Comparison of ENCODE assay signal across 8 cellular contexts in genomic region chr1:84504580-84505021, GRCh38. TPM values are rescaled to one million over a fixed set of nuclear protein-coding genes. Genes with fewer than 3 reads are reported as not detected.
DNase-seq lines count a peak whose midpoint lies in the region; ATAC-seq and TF ChIP-seq lines count a peak whose summit lies in the region.

No MANE protein-coding gene starts in this region.

- TF ChIP-seq CTCF in Panc1 (IDR thresholded peaks at IDR 0.05) (no peak), endothelial cell (IDR thresholded peaks at IDR 0.05; ENCODE audit: unreplicated experiment) (no peak)

- H3K27me3 Mint-ChIP-seq in activated CD4-positive, alpha-beta T cell treated with anti-CD3 and anti-CD28 coated beads, Interleukin-2, amount 10 ng/mL, durations not matched to agents 24 days and 14 days, result no peaks in the 10 kb centered on the region
- H3K27me3 Mint-ChIP-seq in endothelial cell (ENCODE audit: unreplicated experiment), result peaks cover 10% of the 10 kb centered on the region

- peak overlapping the region; percentile 75 for H3K4me2 ChIP-seq in neuronal stem cell (ENCODE audit: insufficient read depth, low read length, poor library complexity, severe bottlenecking)

- no peak overlapping the region for H2BK12ac ChIP-seq in neuronal stem cell (ENCODE audit: low read length)

- H3K4me3 ChIP-seq in Panc1 (ENCODE audit: low read depth in 2 of 2, low read length in 2 of 2) (peak overlapping the region; percentile 79 to 91), neuronal stem cell (ENCODE audit: low read length in 2 of 2) (peak overlapping the region in 1 of 2 donors; percentile 92)

- H3K27ac Mint-ChIP-seq in activated CD4-positive, alpha-beta T cell treated with anti-CD3 and anti-CD28 coated beads, Interleukin-2, amount 10 ng/mL, durations not matched to agents 24 days and 14 days, result peak overlapping the region; percentile 99
- peak overlapping the region; percentile 100 for H3K27ac Mint-ChIP-seq in endothelial cell (ENCODE audit: unreplicated experiment)

- H2BK120ac ChIP-seq in neuronal stem cell (ENCODE audit: low read depth, low read length), result no peak overlapping the region

- peak; percentile 62 for DNase-seq in activated CD4-positive, alpha-beta T cell treated with anti-CD3 and anti-CD28 coated beads, Interleukin-2, amount 10 ng/mL, durations not matched to agents 24 days and 14 days
- no peak for DNase-seq in activated CD4-positive, alpha-beta T cell treated with anti-CD3 and anti-CD28 coated beads for 4 hours
- DNase-seq in Panc1 (ENCODE audit: low read depth, low spot score) (no peak), endothelial cell (ENCODE audit: low spot score) (no peak), neuronal stem cell (ENCODE audit: low spot score) (no peak), NCI-H524 treated with DMSO at 0.1 percent for 48 hours (lab: John Stamatoyannopoulos, UW) (no peak), foreskin melanocyte (no peak)

- no peak overlapping the region for H3K9ac ChIP-seq in neuronal stem cell (ENCODE audit: low read depth, low read length, poor library complexity)

- no peak overlapping the region for H3K4ac ChIP-seq in neuronal stem cell (ENCODE audit: low read length)

- H4K91ac ChIP-seq in neuronal stem cell (ENCODE audit: low read depth, low read length, poor library complexity), result no peak overlapping the region

- peaks cover 21% of the 10 kb centered on the region for H3K36me3 ChIP-seq in Panc1 (ENCODE audit: control insufficient read depth, insufficient read depth, low read length)
- peaks cover 4 to 33% of the 10 kb centered on the region in 2 donors for H3K36me3 ChIP-seq in neuronal stem cell (replicated peaks in 1 of 2; ENCODE audit: control insufficient read depth in 2 of 2, insufficient read depth in 2 of 2, low read length in 2 of 2)

- H3K4me1 ChIP-seq in Panc1 (ENCODE audit: control insufficient read depth, insufficient read depth, low read length), result peaks cover 39% of the 10 kb centered on the region
- peaks cover 0 to 9% of the 10 kb centered on the region in 2 donors for H3K4me1 ChIP-seq in neuronal stem cell (ENCODE audit: control insufficient read depth in 2 of 2, insufficient read depth in 1 of 2, low read depth in 1 of 2, low read length in 2 of 2)

- H2BK5ac ChIP-seq in neuronal stem cell (ENCODE audit: low read length), result no peak overlapping the region

- no peak overlapping the region for H3K14ac ChIP-seq in neuronal stem cell (ENCODE audit: low read length)

- no peaks in the 10 kb centered on the region for H3K79me1 ChIP-seq in neuronal stem cell (ENCODE audit: low read depth, low read length)

- in situ Hi-C loops in Panc1 (cut with HindIII; ENCODE audit: low pct_unique_long_range_greater_than_20kb, low sequenced_read_pairs), result no loop called here

- peak overlapping the region; percentile 99 for H3K4me3 Mint-ChIP-seq in activated CD4-positive, alpha-beta T cell treated with anti-CD3 and anti-CD28 coated beads, Interleukin-2, amount 10 ng/mL, durations not matched to agents 24 days and 14 days
- peak overlapping the region; percentile 100 for H3K4me3 Mint-ChIP-seq in endothelial cell (ENCODE audit: unreplicated experiment)

- WGBS in neuronal stem cell (ENCODE audit: extremely low coverage in 2 of 2, insufficient read length in 2 of 2, insufficient replicate concordance in 1 of 2), 2 donors, result no CpG with 5 or more reads among the region's 6 CpGs

- CTCF ChIA-PET in Panc1 (lab: Charles Lee), result interaction anchor here (0.9 to 1.4 kb wide), 3 partner anchors 70 to 116 kb away, joined by 4 read pairs; partner anchors contain the start of gene CTBS

- POLR2A ChIA-PET in Panc1 (lab: Charles Lee), result interaction anchor here (0.7 to 1.5 kb wide), 3 partner anchors 9 to 254 kb away, joined by 3 to 6 read pairs (median 3); no protein-coding TSS in a partner anchor

- no peak overlapping the region for H4K8ac ChIP-seq in neuronal stem cell (ENCODE audit: low read depth, low read length)

- no peak for ATAC-seq in Panc1
- no peak for ATAC-seq in HG03442 (IDR thresholded peaks at IDR 0.05; ENCODE audit: unreplicated experiment)

- H3K9me3 ChIP-seq in Panc1 (ENCODE audit: control insufficient read depth, insufficient read depth, low read depth, low read length) (peaks cover 4% of the 10 kb centered on the region; the same call in 1 of the 2 replicates), neuronal stem cell (replicated peaks in 1 of 2; ENCODE audit: control insufficient read depth in 2 of 2, insufficient read depth in 1 of 2, low read depth in 1 of 2, low read length in 2 of 2) (peaks cover 0 to 10% of the 10 kb centered on the region in 2 donors)

- H2AFZ ChIP-seq in neuronal stem cell (ENCODE audit: low read length), result no peak overlapping the region

- H3K23ac ChIP-seq in neuronal stem cell (ENCODE audit: low read depth, low read length, poor library complexity), result no peak overlapping the region

- peaks cover 46% of the 10 kb centered on the region for H3K4me1 Mint-ChIP-seq in activated CD4-positive, alpha-beta T cell treated with anti-CD3 and anti-CD28 coated beads, Interleukin-2, amount 10 ng/mL, durations not matched to agents 24 days and 14 days
- peaks cover 27% of the 10 kb centered on the region for H3K4me1 Mint-ChIP-seq in endothelial cell (ENCODE audit: unreplicated experiment)

- BruUV-seq in Panc1 (replicated peaks; lab: Mats Ljungman, UMichigan), result no TSS peak

- intact Hi-C loops in activated CD4-positive, alpha-beta T cell treated with anti-CD3 and anti-CD28 coated beads, Interleukin-2, amount 10 ng/mL, durations not matched to agents 24 days and 14 days (cut with micrococcal nuclease), result loop anchor here (5.0 kb wide), 1 partner anchor 38 kb away; no protein-coding TSS in a partner anchor
- intact Hi-C loops in Panc1 (cut with micrococcal nuclease; ENCODE audit: unreplicated experiment), result loop anchor here (1.0 to 5.0 kb wide), 3 partner anchors 11 to 248 kb away; no protein-coding TSS in a partner anchor

- H3K18ac ChIP-seq in neuronal stem cell (ENCODE audit: low read length), result no peak overlapping the region

- H3K27me3 ChIP-seq in Panc1 (ENCODE audit: control insufficient read depth, insufficient read depth, low read length) (no peaks in the 10 kb centered on the region), neuronal stem cell (ENCODE audit: control insufficient read depth in 3 of 3, insufficient read depth in 3 of 3, low read depth in 1 of 3, low read length in 3 of 3) (no peaks in the 10 kb centered on the region)

- H2BK15ac ChIP-seq in neuronal stem cell (ENCODE audit: low read length), result no peak overlapping the region

- H3K9me3 Mint-ChIP-seq in activated CD4-positive, alpha-beta T cell treated with anti-CD3 and anti-CD28 coated beads, Interleukin-2, amount 10 ng/mL, durations not matched to agents 24 days and 14 days, result peaks cover 7% of the 10 kb centered on the region
- H3K9me3 Mint-ChIP-seq in endothelial cell (ENCODE audit: unreplicated experiment), result peaks cover 5% of the 10 kb centered on the region

- peak overlapping the region; percentile 98 for H3K27ac ChIP-seq in Panc1 (ENCODE audit: low read length)
- H3K27ac ChIP-seq in neuronal stem cell (replicated peaks; ENCODE audit: low read length), result no peak overlapping the region

- H2AK5ac ChIP-seq in neuronal stem cell (ENCODE audit: low read depth, low read length), result no peak overlapping the region

- peaks cover 48% of the 10 kb centered on the region for H3K36me3 Mint-ChIP-seq in activated CD4-positive, alpha-beta T cell treated with anti-CD3 and anti-CD28 coated beads, Interleukin-2, amount 10 ng/mL, durations not matched to agents 24 days and 14 days (ENCODE audit: low read depth)
- peaks cover 10% of the 10 kb centered on the region for H3K36me3 Mint-ChIP-seq in endothelial cell (ENCODE audit: low read depth, unreplicated experiment)

RNA-seq across cellular contexts. Expression of gene SPATA1, which starts 1.6 kb away (rescaled TPM):
- total RNA-seq in activated CD4-positive, alpha-beta T cell treated with anti-CD3 and anti-CD28 coated beads, Interleukin-2, amount 10 ng/mL, durations not matched to agents 24 days and 14 days, result 0.69 and 0.98 TPM in 2 replicates
- total RNA-seq in Panc1 (2021; ENCODE audit: unreplicated experiment) (5.0 TPM), endothelial cell (ENCODE audit: unreplicated experiment) (1.2 TPM)
- polyA plus RNA-seq in Panc1 (2012; ENCODE audit: insufficient read length), result 2.4 TPM
- 9.9 TPM for polyA plus RNA-seq in neuronal stem cell (2013, experiment 1 of 2)
- polyA plus RNA-seq in neuronal stem cell (2013, experiment 2 of 2), result 13.4 TPM

RNA-seq across cellular contexts. Expression of gene GNG5, which starts 1.8 kb away (rescaled TPM):
- total RNA-seq in activated CD4-positive, alpha-beta T cell treated with anti-CD3 and anti-CD28 coated beads, Interleukin-2, amount 10 ng/mL, durations not matched to agents 24 days and 14 days, result 115 and 122 TPM in 2 replicates
- total RNA-seq in Panc1 (2021; ENCODE audit: unreplicated experiment), result 283 TPM
- 460 TPM for polyA plus RNA-seq in Panc1 (2012; ENCODE audit: insufficient read length)
- 144 TPM for total RNA-seq in endothelial cell (ENCODE audit: unreplicated experiment)
- polyA plus RNA-seq in neuronal stem cell (2013, experiment 1 of 2), result 300 TPM
- polyA plus RNA-seq in neuronal stem cell (2013, experiment 2 of 2), result 297 TPM

RNA-seq across cellular contexts. Expression of gene RPF1, which starts 25.5 kb away (rescaled TPM):
- 63.3 and 64.4 TPM in 2 replicates for total RNA-seq in activated CD4-positive, alpha-beta T cell treated with anti-CD3 and anti-CD28 coated beads, Interleukin-2, amount 10 ng/mL, durations not matched to agents 24 days and 14 days
- total RNA-seq in Panc1 (2021; ENCODE audit: unreplicated experiment), result 73.0 TPM
- 43.2 TPM for polyA plus RNA-seq in Panc1 (2012; ENCODE audit: insufficient read length)
- 18.4 TPM for total RNA-seq in endothelial cell (ENCODE audit: unreplicated experiment)
- 74.4 TPM for polyA plus RNA-seq in neuronal stem cell (2013, experiment 1 of 2)
- polyA plus RNA-seq in neuronal stem cell (2013, experiment 2 of 2), result 75.3 TPM
